Comparison of ENCODE assay signal across 10 cellular contexts in genomic region chr17:28572294-28573099, GRCh38. TPM values are rescaled to one million over a fixed set of nuclear protein-coding genes. Genes with fewer than 3 reads are reported as not detected.
DNase-seq lines count a peak whose midpoint lies in the region; ATAC-seq and TF ChIP-seq lines count a peak whose summit lies in the region.
"Had no signal": no experiment of that assay in that cellular context is flagged by ENCODE, and none has a peak within 500 bp of the region (broad histone marks: within the 10 kb centered on the region; RNA-seq: fewer than 3 reads in every experiment).

No MANE protein-coding gene starts in this region.

- H3K36me3 Mint-ChIP-seq in activated naive CD8-positive, alpha-beta T cell treated with anti-CD3 and anti-CD28 coated beads, Interleukin-2, amount 50 U/mL, for 24 hours (ENCODE audit: low read depth) = peaks cover 29% of the 10 kb centered on the region

- peaks cover 58% of the 10 kb centered on the region for H3K4me1 Mint-ChIP-seq in activated naive CD8-positive, alpha-beta T cell treated with anti-CD3 and anti-CD28 coated beads, Interleukin-2, amount 50 U/mL, for 24 hours

- H3K4me1 ChIP-seq in mucosa of descending colon (ENCODE audit: low read depth) (peaks cover 25% of the 10 kb centered on the region), vagina (peaks cover 31% of the 10 kb centered on the region)

- no peaks in the 10 kb centered on the region for H3K27me3 ChIP-seq in vagina

- no peaks in the 10 kb centered on the region for H3K36me3 ChIP-seq in mucosa of descending colon (ENCODE audit: low read depth)
- H3K36me3 ChIP-seq in vagina = no peaks in the 10 kb centered on the region

- peak; percentile 14 for DNase-seq in cardiac septum (ENCODE audit: low spot score)
- no peak for DNase-seq in left cardiac atrium
- DNase-seq in activated naive CD8-positive, alpha-beta T cell treated with anti-CD3 and anti-CD28 coated beads, Interleukin-2, amount 50 U/mL, for 24 hours = no peak
- DNase-seq in mucosa of descending colon = peak in 2 of 3 donors; percentile 29 to 44
- DNase-seq in vagina (ENCODE audit: extremely low spot score in 2 of 2) = no peak
- no peak for DNase-seq in H4 (ENCODE audit: low spot score)
- DNase-seq in GDM1 (lab: John Stamatoyannopoulos, UW) = no peak
- DNase-seq: NCI-H1930 had no signal

- no peaks in the 10 kb centered on the region for H3K27me3 Mint-ChIP-seq in activated naive CD8-positive, alpha-beta T cell treated with anti-CD3 and anti-CD28 coated beads, Interleukin-2, amount 50 U/mL, for 24 hours

- H3K9me3 ChIP-seq in mucosa of descending colon (no peaks in the 10 kb centered on the region), vagina (no peaks in the 10 kb centered on the region)

- H3K27ac Mint-ChIP-seq in activated naive CD8-positive, alpha-beta T cell treated with anti-CD3 and anti-CD28 coated beads, Interleukin-2, amount 50 U/mL, for 24 hours = peak overlapping the region; percentile 93

- no peaks in the 10 kb centered on the region for H3K9me3 Mint-ChIP-seq in activated naive CD8-positive, alpha-beta T cell treated with anti-CD3 and anti-CD28 coated beads, Interleukin-2, amount 50 U/mL, for 24 hours

- peak overlapping the region; percentile 90 for H3K27ac ChIP-seq in vagina
- H3K27ac ChIP-seq: epithelial cell of prostate had no signal

- TF ChIP-seq CTCF in mucosa of descending colon (IDR thresholded peaks at IDR 0.05) = no peak
- TF ChIP-seq CTCF in vagina (IDR thresholded peaks at IDR 0.05) = no peak

- no peak overlapping the region for H3K4me3 ChIP-seq in mucosa of descending colon
- H3K4me3 ChIP-seq in vagina = peak overlapping the region in 1 of 2 donors; percentile 99

- intact Hi-C loops in cardiac septum (cut with DNase I) (no loop called here), left cardiac atrium (cut with DNase I) (no loop called here), mucosa of descending colon (cut with DNase I, micrococcal nuclease) (no loop called here), vagina (cut with DNase I) (no loop called here)

- ATAC-seq in left cardiac atrium (no peak), mucosa of descending colon (peak; percentile 16), GM21825 (IDR thresholded peaks at IDR 0.05; ENCODE audit: unreplicated experiment) (no peak)
- no peak for ATAC-seq in activated naive CD8-positive, alpha-beta T cell treated with anti-CD3 and anti-CD28 coated beads, Interleukin-2, amount 50 U/mL, for 24 hours

- peak overlapping the region; percentile 94 for H3K4me3 Mint-ChIP-seq in activated naive CD8-positive, alpha-beta T cell treated with anti-CD3 and anti-CD28 coated beads, Interleukin-2, amount 50 U/mL, for 24 hours

- no peak for TF ChIP-seq POLR2A in vagina (IDR thresholded peaks at IDR 0.05)

RNA-seq across cellular contexts. Expression of gene PIGS, which starts 1.2 kb away (rescaled TPM):
- total RNA-seq in cardiac septum = 51.5 TPM
- 10 to 100 TPM; 39.9 to 41.4 TPM for total RNA-seq in left cardiac atrium
- total RNA-seq in mucosa of descending colon = 100 to 1,000 TPM in 1 of 3 donors, 10 to 100 TPM in 2; 52.2 to 100 (median 88.5) TPM
- total RNA-seq in vagina = 22.8 TPM
- total RNA-seq in H4 (2014; rRNA removed; shearing (Covaris generic)) = 74.4 and 90.7 TPM in 2 replicates

RNA-seq across cellular contexts. Expression of gene ALDOC, which starts 4.2 kb away (rescaled TPM):
- total RNA-seq in cardiac septum (326 TPM), left cardiac atrium (100 to 1,000 TPM; 138 to 164 TPM), mucosa of descending colon (10 to 100 TPM; 15.3 to 25.4 (median 19.7) TPM), vagina (20.1 TPM)
- total RNA-seq in H4 (2014; rRNA removed; shearing (Covaris generic)) = 6.2 and 8.1 TPM in 2 replicates

RNA-seq across cellular contexts. Expression of gene UNC119, which starts 20.1 kb away (rescaled TPM):
- 16.0 TPM for total RNA-seq in cardiac septum
- total RNA-seq in left cardiac atrium = 10 to 100 TPM; 13.6 to 23.6 TPM
- 10 to 100 TPM; 20.5 to 32.3 (median 23.2) TPM for total RNA-seq in mucosa of descending colon
- 38.1 TPM for total RNA-seq in vagina
- total RNA-seq in H4 (2014; rRNA removed; shearing (Covaris generic)) = 39.0 and 39.7 TPM in 2 replicates

RNA-seq across cellular contexts. Expression of gene SPAG5, which starts 26.3 kb away (rescaled TPM):
- 0.78 TPM for total RNA-seq in cardiac septum
- total RNA-seq in left cardiac atrium = 1 to 10 TPM in 1 of 2 donors, under 1 TPM in 1; 0.97 to 2.7 TPM
- 10 to 100 TPM in 2 of 3 donors, 1 to 10 TPM in 1; 7.2 to 30.3 (median 15.1) TPM for total RNA-seq in mucosa of descending colon
- 8.3 TPM for total RNA-seq in vagina
- total RNA-seq in H4 (2014; rRNA removed; shearing (Covaris generic)) = 72.2 and 80.2 TPM in 2 replicates

RNA-seq across cellular contexts. Expression of gene RSKR, which starts 41.5 kb away (rescaled TPM):
- total RNA-seq in cardiac septum (6.8 TPM), left cardiac atrium (1 to 10 TPM; 4.4 to 5.8 TPM), mucosa of descending colon (10 to 100 TPM; 10.0 to 15.1 (median 11.1) TPM), vagina (21.6 TPM)
- 2.2 and 2.9 TPM in 2 replicates for total RNA-seq in H4 (2014; rRNA removed; shearing (Covaris generic))

Comparison
In these comparisons a context has a peak if more than half of its experiments do, and no peak if none do; other contexts are left out.
1. DNase-seq: peak in cardiac septum (single experiment) and mucosa of descending colon (2 of 3); none in left cardiac atrium (single experiment), activated naive CD8-positive, alpha-beta T cell treated with anti-CD3 and anti-CD28 coated beads, Interleukin-2, amount 50 U/mL, for 24 hours (single experiment), vagina (0 of 2), H4 (single experiment) and GDM1 (single experiment).